8 cellular contexts compared by ENCODE assay signal in the genomic region with DNA sequence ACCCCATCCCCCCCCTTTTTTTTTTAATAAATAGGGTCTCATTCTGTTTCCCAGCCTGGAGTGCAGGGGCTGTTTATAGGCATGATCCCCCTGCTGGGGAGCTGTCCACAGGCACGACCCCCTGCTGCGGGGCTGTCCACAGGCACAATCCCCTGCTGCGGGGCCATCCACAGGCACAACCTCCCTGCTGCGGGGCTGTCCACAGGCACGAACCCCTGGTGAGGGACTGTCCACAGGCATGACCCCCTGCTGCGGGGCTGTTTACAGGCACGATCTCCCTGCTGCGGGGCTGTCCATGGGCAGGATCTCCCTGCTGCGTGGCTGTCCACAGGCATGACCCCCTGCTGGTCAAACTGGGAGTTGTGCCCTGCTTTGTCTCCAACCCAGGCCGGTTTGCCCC.
A peak's percentile ranks its signal among the peaks of the same experiment; 100 is the strongest.
DNase-seq lines count a peak whose midpoint lies in the region; ATAC-seq, FAIRE-seq and TF ChIP-seq lines count a peak whose summit lies in the region.
"Not testable (repeated sequence)": the region's sequence is repeated elsewhere in the genome, so short reads cannot be mapped to it uniquely, and the experiment has no call there.

No MANE protein-coding gene starts in this region.

- intact Hi-C loops in CD14-positive monocyte (cut with micrococcal nuclease); PC-3 (cut with micrococcal nuclease); K562 (cut with micrococcal nuclease); left ventricle myocardium superior (cut with micrococcal nuclease); right lobe of liver (cut with DNase I); upper lobe of right lung (cut with DNase I): not testable (repeated sequence)

- H3K9ac ChIP-seq in PC-3 (ENCODE audit: low read length); K562 (ENCODE audit: insufficient read depth in 1 of 2, low read depth in 2 of 2, low read length in 2 of 2); trophoblast cell (ENCODE audit: low read length): not testable (repeated sequence)

- not testable (repeated sequence) for H3K79me2 ChIP-seq in PC-3 (ENCODE audit: low read length); K562 (ENCODE audit: control insufficient read depth, insufficient read depth, low read length); trophoblast cell (ENCODE audit: control insufficient read depth, insufficient read depth, low read length, poor library complexity)

- peak; percentile 44 for DNase-seq in CD14-positive monocyte (ENCODE audit: low spot score)
- not testable (repeated sequence) for DNase-seq in PC-3, trophoblast cell, upper lobe of right lung
- peak in 3 of 4 experiments; percentile 6 to 14 (median 11) for DNase-seq in K562 (ENCODE audit: extremely low read depth in 1 of 4, low spot score in 3 of 4)
- DNase-seq in left ventricle myocardium superior = peak; percentile 31
- peak in 2 of 3 donors; percentile 22 to 67 for DNase-seq in right lobe of liver

- not testable (repeated sequence) for H3K27ac ChIP-seq in PC-3 (ENCODE audit: low read length); K562 (ENCODE audit: extremely low read depth, low read depth, low read length); right lobe of liver; trophoblast cell (ENCODE audit: low read depth, low read length); upper lobe of right lung

- H2BK12ac ChIP-seq in trophoblast cell (ENCODE audit: low read length) = not testable (repeated sequence)

- not testable (repeated sequence) for H3K23ac ChIP-seq in trophoblast cell (ENCODE audit: low read length)

- TF ChIP-seq EP300 in Ishikawa (IDR thresholded peaks at IDR 0.05; ENCODE audit: borderline replicate concordance) = peak; percentile 91
- not testable (repeated sequence) for TF ChIP-seq EP300 in K562 (IDR thresholded peaks at IDR 0.05; ENCODE audit: low read length)

- H2AFZ ChIP-seq in PC-3 (ENCODE audit: low read length); K562 (ENCODE audit: low read depth, low read length); trophoblast cell (ENCODE audit: insufficient read depth, low read length, poor library complexity): not testable (repeated sequence)

- not testable (repeated sequence) for FAIRE-seq in K562 (lab: Jason Lieb, UNC)

- not testable (repeated sequence) for TF ChIP-seq POLR2A in K562 (conservative IDR thresholded peaks at IDR 0.05); right lobe of liver (IDR thresholded peaks at IDR 0.05)

- not testable (repeated sequence) for H3K27me3 Mint-ChIP-seq in CD14-positive monocyte (ENCODE audit: low read depth in 3 of 3)

- H4K20me1 ChIP-seq in PC-3 (ENCODE audit: low read length); K562 (replicated peaks; ENCODE audit: control insufficient read depth, insufficient read depth, low read length): not testable (repeated sequence)

- not testable (repeated sequence) for H4K8ac ChIP-seq in trophoblast cell (ENCODE audit: low read depth, low read length)

- not testable (repeated sequence) for H3K4me2 ChIP-seq in PC-3 (ENCODE audit: low read length); K562 (ENCODE audit: insufficient read depth, low read length); trophoblast cell (ENCODE audit: low read length)

- not testable (repeated sequence) for H3F3A ChIP-seq in PC-3 (ENCODE audit: low read length, unreplicated experiment)

- H3K4ac ChIP-seq in trophoblast cell (ENCODE audit: low read depth, low read length) = not testable (repeated sequence)

- TF ChIP-seq CTCF in CD14-positive monocyte (IDR thresholded peaks at IDR 0.05); right lobe of liver (IDR thresholded peaks at IDR 0.05); upper lobe of right lung (IDR thresholded peaks at IDR 0.05): not testable (repeated sequence)
- TF ChIP-seq CTCF in PC-3 (conservative IDR thresholded peaks at IDR 0.05; ENCODE audit: low read depth, low read length) = peak; percentile 20; the same call in 1 of the 2 replicates
- TF ChIP-seq CTCF in K562 (IDR thresholded peaks at IDR 0.05 in 2 of 3, conservative IDR thresholded peaks at IDR 0.05 in 1 of 3; ENCODE audit: insufficient read depth in 2 of 3, low read depth in 1 of 3, low read length in 3 of 3) = 0 out of 6 replicates have a peak, but pooled peaks of 1 of the 3 experiments have one; percentile 23

- H3K4me3 Mint-ChIP-seq in CD14-positive monocyte = not testable (repeated sequence)

- H3K79me1 ChIP-seq in trophoblast cell (ENCODE audit: low read length) = not testable (repeated sequence)

- in situ Hi-C loops in K562 (cut with MboI) = not testable (repeated sequence)

- H3K14ac ChIP-seq in trophoblast cell (ENCODE audit: low read length) = not testable (repeated sequence)

- H3K4me1 Mint-ChIP-seq in CD14-positive monocyte = not testable (repeated sequence)

- not testable (repeated sequence) for H2AK5ac ChIP-seq in trophoblast cell (ENCODE audit: low read length)

- not testable (repeated sequence) for H3K9me2 ChIP-seq in PC-3 (replicated peaks; ENCODE audit: low read length)

- not testable (repeated sequence) for H4K91ac ChIP-seq in trophoblast cell (ENCODE audit: low read depth, low read length)

- not testable (repeated sequence) for H4K12ac ChIP-seq in trophoblast cell (ENCODE audit: low read depth, low read length)

- ATAC-seq in PC-3, left ventricle myocardium superior, right lobe of liver: not testable (repeated sequence)
- ATAC-seq in K562 = peak; percentile 37; the same call in 2 of the 3 replicates
- ATAC-seq in upper lobe of right lung = peak; percentile 33

- 40% methylated on average over 9 of the region's 10 CpGs for WGBS in K562 (ENCODE audit: insufficient coverage, low coverage, missing lambda C conversion rate)
- 51% methylated on average over 10 of the region's 10 CpGs for WGBS in right lobe of liver (ENCODE audit: insufficient coverage, low coverage, low lambda C conversion rate, missing lambda C conversion rate)
- WGBS in trophoblast cell (ENCODE audit: extremely low coverage, insufficient coverage, insufficient read length) = no CpG with 5 or more reads among the region's 10 CpGs

- H3K9me3 Mint-ChIP-seq in CD14-positive monocyte = peaks cover 18 to 47% (median 40%) of the 10 kb centered on the region in 7 donors

- H3K4me1 ChIP-seq in PC-3 (ENCODE audit: insufficient read depth, low read length); K562 (replicated peaks in 1 of 2; ENCODE audit: control insufficient read depth in 2 of 2, insufficient read depth in 2 of 2, low read length in 2 of 2); right lobe of liver; trophoblast cell (ENCODE audit: control insufficient read depth in 1 of 2, insufficient read depth in 2 of 2, low read length in 2 of 2); upper lobe of right lung: not testable (repeated sequence)

- H2BK5ac ChIP-seq in trophoblast cell (ENCODE audit: low read depth, low read length, poor library complexity) = not testable (repeated sequence)

- H3K9me1 ChIP-seq in K562 (ENCODE audit: control insufficient read depth, insufficient read depth, low read length) = not testable (repeated sequence)

- BruUV-seq in PC-3 (replicated peaks; lab: Mats Ljungman, UMichigan); K562 (replicated peaks; lab: Mats Ljungman, UMichigan): not testable (repeated sequence)

- H3K18ac ChIP-seq in trophoblast cell (ENCODE audit: low read length) = not testable (repeated sequence)

- not testable (repeated sequence) for H3K27me3 ChIP-seq in PC-3 (ENCODE audit: low read length); K562 (ENCODE audit: control insufficient read depth in 2 of 2, insufficient read depth in 2 of 2, low read length in 2 of 2); right lobe of liver; trophoblast cell (ENCODE audit: insufficient read depth, low read length); upper lobe of right lung

- not testable (repeated sequence) for TF ChIP-seq RAD21 in Ishikawa (IDR thresholded peaks at IDR 0.05; ENCODE audit: low read depth); K562 (CRISPR knock-in tag; conservative IDR thresholded peaks at IDR 0.05 in 1 of 2, IDR thresholded peaks at IDR 0.05 in 1 of 2)

- H2BK120ac ChIP-seq in trophoblast cell (ENCODE audit: insufficient read depth, low read length, poor library complexity) = not testable (repeated sequence)

- H3K4me3 ChIP-seq in PC-3 (ENCODE audit: low read length); K562; right lobe of liver; upper lobe of right lung: not testable (repeated sequence)
- H3K4me3 ChIP-seq in trophoblast cell (ENCODE audit: low read depth, low read length) = peak overlapping the region; percentile 18

- not testable (repeated sequence) for H3K36me3 ChIP-seq in PC-3 (ENCODE audit: low read depth, low read length); right lobe of liver; trophoblast cell (ENCODE audit: control insufficient read depth in 1 of 2, insufficient read depth in 2 of 2, low read length in 2 of 2); upper lobe of right lung
- peaks cover 11% of the 10 kb centered on the region; the same call in 2 of the 3 replicates for H3K36me3 ChIP-seq in K562 (ENCODE audit: control insufficient read depth, insufficient read depth, low read length)

- H3K36me3 Mint-ChIP-seq in CD14-positive monocyte = not testable (repeated sequence)

- H3K9me3 ChIP-seq in PC-3 (ENCODE audit: low read length) (peaks cover 24% of the 10 kb centered on the region; the same call in 1 of the 2 replicates), trophoblast cell (ENCODE audit: insufficient read depth, low read depth, low read length) (peaks cover 16% of the 10 kb centered on the region)
- H3K9me3 ChIP-seq in K562 (replicated peaks; ENCODE audit: control insufficient read depth, insufficient read depth, low read depth, low read length); right lobe of liver; upper lobe of right lung: not testable (repeated sequence)

- H3K27ac Mint-ChIP-seq in CD14-positive monocyte = not testable (repeated sequence)

- POLR2A ChIA-PET in PC-3 (lab: Charles Lee; ENCODE audit: unreplicated experiment); K562 (lab: Yijun Ruan, JAX): not testable (repeated sequence)

- CTCF ChIA-PET in PC-3 (lab: Charles Lee); K562 (lab: Yijun Ruan, JAX; ENCODE audit: low intra/inter-chr PET ratio): not testable (repeated sequence)
